In the genomic region with DNA sequence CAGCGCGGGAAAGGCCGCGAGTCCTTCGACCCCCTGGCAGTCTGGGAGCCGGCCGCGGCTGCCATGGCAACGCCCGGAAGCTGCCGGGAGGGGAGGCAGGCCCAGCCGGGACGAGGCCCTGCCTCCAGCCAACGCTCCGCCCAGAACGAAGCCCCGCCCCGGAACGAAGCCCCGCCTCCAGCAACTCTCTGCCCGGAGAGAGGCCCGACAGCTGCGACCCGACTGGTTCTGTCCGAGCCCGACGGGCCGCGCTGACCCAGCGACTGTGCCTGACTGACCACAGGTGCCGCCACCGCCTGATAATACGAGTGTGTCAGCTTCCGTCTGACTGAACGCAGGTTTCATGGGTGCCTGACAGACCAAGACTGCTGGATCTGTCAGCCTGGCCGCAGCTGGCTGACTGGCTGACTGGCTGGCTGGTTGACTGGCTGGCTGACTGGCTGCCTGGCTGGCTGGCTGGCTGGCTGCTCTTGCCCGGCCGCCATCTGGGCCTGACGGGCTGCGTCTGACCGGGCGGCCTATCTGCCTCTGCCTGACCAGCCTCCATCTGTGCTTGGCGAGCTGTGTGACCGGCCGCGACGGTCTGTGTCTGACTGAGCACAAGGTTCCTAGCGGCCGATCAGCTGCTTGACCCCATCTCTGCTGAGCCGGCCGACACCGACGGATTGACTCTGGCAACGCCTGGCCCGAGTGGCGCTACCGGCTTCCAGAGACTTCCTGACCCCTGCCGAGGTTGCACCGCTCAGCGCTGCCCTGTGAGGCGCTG, we compare ENCODE assay signal across 8 cellular contexts.
DNase-seq lines count a peak whose midpoint lies in the region; ATAC-seq and TF ChIP-seq lines count a peak whose summit lies in the region.

No MANE protein-coding gene starts in this region.

- H3K36me3 ChIP-seq in uterus, result no peaks in the 10 kb centered on the region

- H3K4me1 Mint-ChIP-seq in T-helper 1 cell treated with Interleukin-12 subunit alpha and Interleukin-12 subunit beta and Interleukin-4 antibody, amounts not matched to agents 30 μg/mL and 1 μg/mL, for 36 hours (ENCODE audit: low read depth), result peaks cover 3% of the 10 kb centered on the region

- 3% methylated on average over 61 of the region's 61 CpGs for WGBS in right cardiac atrium

- H3K9me3 ChIP-seq in right cardiac atrium (ENCODE audit: control insufficient read depth, low read length) (no peaks in the 10 kb centered on the region), uterus (no peaks in the 10 kb centered on the region)

- intact Hi-C loops in right cardiac atrium (cut with DNase I) (no loop called here), uterus (cut with DNase I; ENCODE audit: low total_unique reads) (no loop called here)

- TF ChIP-seq CTCF in GM12864 (IDR thresholded peaks at IDR 0.05; ENCODE audit: low read depth, low read length, missing control alignments), result no peak
- peak in 1 of 4 experiments; percentile 4 for TF ChIP-seq CTCF in uterus (IDR thresholded peaks at IDR 0.05)

- H3K4me1 ChIP-seq in right cardiac atrium (ENCODE audit: control insufficient read depth, insufficient read depth, low read length) (no peaks in the 10 kb centered on the region), uterus (no peaks in the 10 kb centered on the region)

- peak overlapping the region; percentile 80 for H3K4me3 ChIP-seq in GM12864 (ENCODE audit: low read depth, low read length)
- H3K4me3 ChIP-seq in right cardiac atrium (ENCODE audit: low read length), result peak overlapping the region; percentile 48
- H3K4me3 ChIP-seq in uterus, result peak overlapping the region; percentile 49 to 58

- no peak overlapping the region for H3K27ac Mint-ChIP-seq in T-helper 1 cell treated with Interleukin-12 subunit alpha and Interleukin-12 subunit beta and Interleukin-4 antibody, amounts not matched to agents 30 μg/mL and 1 μg/mL, for 36 hours

- peak overlapping the region; percentile 62 for H3K27ac ChIP-seq in right cardiac atrium (ENCODE audit: low read length)
- peak overlapping the region; percentile 67 to 71 for H3K27ac ChIP-seq in uterus

- H3K36me3 Mint-ChIP-seq in T-helper 1 cell treated with Interleukin-12 subunit alpha and Interleukin-12 subunit beta and Interleukin-4 antibody, amounts not matched to agents 30 μg/mL and 1 μg/mL, for 36 hours (ENCODE audit: low read depth), result no peaks in the 10 kb centered on the region

- ATAC-seq in HG02759 (IDR thresholded peaks at IDR 0.05; ENCODE audit: unreplicated experiment) (peak; percentile 96), right cardiac atrium (peak; percentile 99)

- peak overlapping the region; percentile 82 for H3K4me3 Mint-ChIP-seq in T-helper 1 cell treated with Interleukin-12 subunit alpha and Interleukin-12 subunit beta and Interleukin-4 antibody, amounts not matched to agents 30 μg/mL and 1 μg/mL, for 36 hours

- DNase-seq in GM12864 (ENCODE audit: low read depth) (no peak), NCI-H1436 treated with DMSO at 0.1 percent for 48 hours (lab: John Stamatoyannopoulos, UW) (peak; percentile 34), anterior cingulate cortex (lab: John Stamatoyannopoulos, UW) (peak; percentile 49 to 96 (median 89)), right cardiac atrium (peak; percentile 95 to 99 (median 97)), putamen (ENCODE audit: low spot score) (peak; percentile 91), uterus (peak; percentile 94 to 98)

- peaks cover 4% of the 10 kb centered on the region for H3K9me3 Mint-ChIP-seq in T-helper 1 cell treated with Interleukin-12 subunit alpha and Interleukin-12 subunit beta and Interleukin-4 antibody, amounts not matched to agents 30 μg/mL and 1 μg/mL, for 36 hours

- no peaks in the 10 kb centered on the region for H3K27me3 ChIP-seq in right cardiac atrium (ENCODE audit: control insufficient read depth, insufficient read depth)
- H3K27me3 ChIP-seq in uterus, result no peaks in the 10 kb centered on the region

- peak; percentile 70 for TF ChIP-seq POLR2A in uterus (IDR thresholded peaks at IDR 0.05)

- H3K27me3 Mint-ChIP-seq in T-helper 1 cell treated with Interleukin-12 subunit alpha and Interleukin-12 subunit beta and Interleukin-4 antibody, amounts not matched to agents 30 μg/mL and 1 μg/mL, for 36 hours (ENCODE audit: low read depth), result peaks cover 34% of the 10 kb centered on the region
